ENCODE assay signal across 8 cellular contexts in genomic region chr17:75262112-75262606, GRCh38. TPM values are rescaled to one million over a fixed set of nuclear protein-coding genes. Genes with fewer than 3 reads are reported as not detected.
DNase-seq lines count a peak whose midpoint lies in the region; ATAC-seq and TF ChIP-seq lines count a peak whose summit lies in the region.

No MANE protein-coding gene starts in this region.

- TF ChIP-seq CTCF in HL-60 (IDR thresholded peaks at IDR 0.05; ENCODE audit: insufficient read depth, low read length) (no peak), astrocyte of the spinal cord (IDR thresholded peaks at IDR 0.05; ENCODE audit: low read depth, low read length) (no peak), right lobe of liver (IDR thresholded peaks at IDR 0.05) (no peak), transverse colon (IDR thresholded peaks at IDR 0.05) (no peak), GM10266 (IDR thresholded peaks at IDR 0.05; ENCODE audit: control insufficient read depth, insufficient read depth, low read depth, missing control alignments) (no peak)

- H3K9me3 ChIP-seq in right lobe of liver: no peaks in the 10 kb centered on the region
- H3K9me3 ChIP-seq in transverse colon: no peaks in the 10 kb centered on the region

- H3K4me3 ChIP-seq in HL-60 (replicated peaks; ENCODE audit: insufficient read depth, low read length) (peak overlapping the region; percentile 80), astrocyte of the spinal cord (ENCODE audit: low read depth, low read length) (peak overlapping the region; percentile 93), right lobe of liver (peak overlapping the region; percentile 89 to 100 (median 96)), transverse colon (peak overlapping the region; percentile 68 to 90 (median 84))

- no peaks in the 10 kb centered on the region for H3K27me3 ChIP-seq in HL-60 (ENCODE audit: insufficient read depth, poor library complexity, severe bottlenecking)
- no peaks in the 10 kb centered on the region for H3K27me3 ChIP-seq in right lobe of liver
- no peaks in the 10 kb centered on the region for H3K27me3 ChIP-seq in transverse colon

- WGBS in right lobe of liver (ENCODE audit: insufficient coverage, low coverage, low lambda C conversion rate, missing lambda C conversion rate): 5% methylated on average over 10 of the region's 23 CpGs
- WGBS in transverse colon (ENCODE audit: low coverage in 1 of 2), 2 donors: 1% methylated on average over 23 of the region's 23 CpGs; no CpG with 5 or more reads in 1 of the 2 donors

- peak; percentile 11 for DNase-seq in DMS53 treated with DMSO at 0.1 percent for 48 hours (lab: John Stamatoyannopoulos, UW; ENCODE audit: unreplicated experiment)
- no peak for DNase-seq in HL-60 (ENCODE audit: low read depth in 1 of 2, low spot score in 1 of 2)
- DNase-seq in astrocyte of the spinal cord (ENCODE audit: low read depth, low spot score): no peak
- no peak for DNase-seq in right lobe of liver
- DNase-seq in transverse colon: no peak
- DNase-seq in retina: no peak
- no peak for DNase-seq in NCI-H1105 treated with DMSO at 0.1 percent for 48 hours (lab: John Stamatoyannopoulos, UW)
- DNase-seq in GM10266 (ENCODE audit: extremely low spot score): no peak

- H3K36me3 ChIP-seq in right lobe of liver: peaks cover 0 to 27% (median 9%) of the 10 kb centered on the region in 4 donors
- H3K36me3 ChIP-seq in transverse colon: peaks cover 0 to 14% (median 4%) of the 10 kb centered on the region in 4 donors

- in situ Hi-C loops in astrocyte of the spinal cord (cut with HindIII; ENCODE audit: low sequenced_read_pairs): no loop called here
- in situ Hi-C loops in transverse colon (cut with MboI; ENCODE audit: low pct_ligation_motif_present in 1 of 4, low pct_unique_long_range_greater_than_20kb in 1 of 4, low sequenced_read_pairs in 3 of 4): no loop called here

- ATAC-seq in right lobe of liver: peak; percentile 1 to 8 (median 6)

- no peak for TF ChIP-seq EP300 in transverse colon (IDR thresholded peaks at IDR 0.05; ENCODE audit: low read depth)

- intact Hi-C loops in right lobe of liver (cut with DNase I) (no loop called here), transverse colon (cut with DNase I; ENCODE audit: low total_unique reads) (no loop called here)

- H3K27ac ChIP-seq in HL-60 (replicated peaks) (peak overlapping the region; percentile 100), right lobe of liver (peak overlapping the region; percentile 89 to 99 (median 96)), transverse colon (peak overlapping the region; percentile 89 to 96 (median 92))

- H3K4me1 ChIP-seq in right lobe of liver: peaks cover 2 to 17% (median 4%) of the 10 kb centered on the region in 4 donors
- peaks cover 12 to 36% (median 27%) of the 10 kb centered on the region in 4 donors for H3K4me1 ChIP-seq in transverse colon

- TF ChIP-seq POLR2A in right lobe of liver (IDR thresholded peaks at IDR 0.05) (no peak), transverse colon (IDR thresholded peaks at IDR 0.05) (no peak)

RNA-seq across cellular contexts. Expression of gene MRPS7, which starts 0.5 kb away (rescaled TPM):
- total RNA-seq in right lobe of liver (10 to 100 TPM; 29.6 to 37.2 (median 33.7) TPM), transverse colon (10 to 100 TPM; 27.1 to 54.0 (median 37.4) TPM)

RNA-seq across cellular contexts. Expression of gene GGA3, which starts 0.8 kb away (rescaled TPM):
- 10 to 100 TPM; 12.4 to 18.9 (median 15.8) TPM for total RNA-seq in right lobe of liver
- total RNA-seq in transverse colon: 100 to 1,000 TPM in 1 of 4 donors, 10 to 100 TPM in 3; 36.2 to 134 (median 59.0) TPM

RNA-seq across cellular contexts. Expression of gene MIF4GD, which starts 8.9 kb away (rescaled TPM):
- total RNA-seq in right lobe of liver (10 to 100 TPM in 2 of 6 experiments, 1 to 10 TPM in 4; 7.3 to 21.9 (median 8.2) TPM), transverse colon (10 to 100 TPM in 3 of 4 donors, 1 to 10 TPM in 1; 9.0 to 44.0 (median 28.6) TPM)

RNA-seq across cellular contexts. Expression of gene SLC25A19, which starts 27.1 kb away (rescaled TPM):
- total RNA-seq in right lobe of liver: 10 to 100 TPM in 2 of 6 experiments, 1 to 10 TPM in 4; 3.8 to 13.4 (median 7.3) TPM
- total RNA-seq in transverse colon: 10 to 100 TPM; 12.6 to 49.6 (median 20.7) TPM

RNA-seq across cellular contexts. Expression of gene NUP85, which starts 56.7 kb away (rescaled TPM):
- total RNA-seq in right lobe of liver (10 to 100 TPM; 15.3 to 32.8 (median 25.9) TPM), transverse colon (100 to 1,000 TPM in 1 of 4 donors, 10 to 100 TPM in 3; 13.1 to 204 (median 31.8) TPM)
